Comparison of ENCODE assay signal across 10 cellular contexts in the genomic region with DNA sequence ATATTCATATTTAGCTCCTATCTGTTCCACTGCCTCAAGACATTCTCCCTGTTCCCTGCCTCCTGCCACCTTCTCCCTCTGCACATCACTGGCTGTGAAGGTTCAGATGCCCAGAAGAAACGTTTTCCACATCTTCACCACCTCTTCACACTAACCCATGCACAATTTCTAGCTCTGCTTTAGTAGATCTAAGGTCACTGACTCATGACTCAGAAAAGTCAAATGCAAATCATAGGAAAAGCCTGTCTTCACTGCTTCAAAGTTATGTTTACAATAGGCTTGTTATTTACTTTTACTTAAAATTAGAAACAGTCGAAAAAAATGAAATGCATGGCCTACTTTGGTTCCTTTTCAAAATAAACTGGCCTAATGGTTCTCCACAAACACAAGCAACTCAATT. TPM values are rescaled to one million over a fixed set of nuclear protein-coding genes. Genes with fewer than 3 reads are reported as not detected.
DNase-seq lines count a peak whose midpoint lies in the region; ATAC-seq, FAIRE-seq and TF ChIP-seq lines count a peak whose summit lies in the region.
"Had no signal": no experiment of that assay in that cellular context is flagged by ENCODE, and none has a peak within 500 bp of the region (broad histone marks: within the 10 kb centered on the region; RNA-seq: fewer than 3 reads in every experiment).

No MANE protein-coding gene starts in this region.

- peaks cover 6% of the 10 kb centered on the region for H4K20me1 ChIP-seq in osteoblast (ENCODE audit: insufficient read depth, low read length)

- H2AFZ ChIP-seq in osteoblast (ENCODE audit: low read length), result no peak overlapping the region

- H3K4me2 ChIP-seq in osteoblast (ENCODE audit: insufficient read depth, low read length), result peak overlapping the region; percentile 82

- H3K4me1 ChIP-seq in endodermal cell (ENCODE audit: control insufficient read depth, insufficient read depth, low read length) (peaks cover 3% of the 10 kb centered on the region), osteoblast (ENCODE audit: insufficient read depth, low read length) (peaks cover 22% of the 10 kb centered on the region)

- no peaks in the 10 kb centered on the region for H3K9me3 Mint-ChIP-seq in endodermal cell

- H3K27me3 ChIP-seq in endodermal cell (ENCODE audit: control insufficient read depth, insufficient read depth, low read length, poor library complexity, severe bottlenecking), result no peaks in the 10 kb centered on the region
- no peaks in the 10 kb centered on the region for H3K27me3 ChIP-seq in osteoblast (ENCODE audit: insufficient read depth, low read length)

- H3K36me3 ChIP-seq in endodermal cell (ENCODE audit: control insufficient read depth, insufficient read depth, low read length) (peaks cover 5% of the 10 kb centered on the region), osteoblast (ENCODE audit: insufficient read depth, low read length) (no peaks in the 10 kb centered on the region)
- H3K36me3 ChIP-seq: upper lobe of left lung had no signal

- peaks cover 13% of the 10 kb centered on the region for H3K4me1 Mint-ChIP-seq in endodermal cell

- DNase-seq in DMS53 (lab: John Stamatoyannopoulos, UW), result peak; percentile 45
- DNase-seq in LoVo (ENCODE audit: low spot score), result peak; percentile 35
- no peak for DNase-seq in endodermal cell
- DNase-seq in osteoblast (ENCODE audit: insufficient read length, low spot score, missing footprints), result peak; percentile 92
- DNase-seq in HTR-8/SVneo (ENCODE audit: insufficient read length, low spot score), result no peak
- DNase-seq in D341Med (ENCODE audit: low spot score), result no peak
- DNase-seq in activated T-cell treated with anti-CD3 and anti-CD28 coated beads, Interleukin-2, amount 50 U/mL, for 1 hour, result no peak

- H3K27me3 Mint-ChIP-seq in endodermal cell (ENCODE audit: insufficient read depth), result no peaks in the 10 kb centered on the region

- H3K27ac Mint-ChIP-seq in endodermal cell, result peak overlapping the region; percentile 48

- TF ChIP-seq CTCF in endodermal cell (conservative IDR thresholded peaks at IDR 0.05) (no peak), osteoblast (IDR thresholded peaks at IDR 0.05; ENCODE audit: extremely low read depth, low read depth, low read length) (no peak)

- H3K36me3 Mint-ChIP-seq in endodermal cell (ENCODE audit: low read depth), result peaks cover 14% of the 10 kb centered on the region

- no peak for FAIRE-seq in HTR-8/SVneo (lab: Jason Lieb, UNC)
- FAIRE-seq: frontal cortex had no signal

- no peak for ATAC-seq in HG03521 (IDR thresholded peaks at IDR 0.05; ENCODE audit: unreplicated experiment)

- WGBS in endodermal cell (ENCODE audit: insufficient coverage in 1 of 2, insufficient read length in 1 of 2), 2 experiments, result 81 to 100% methylated on average over 1 to 2 of the region's 2 CpGs

- H3K4me3 Mint-ChIP-seq in endodermal cell, result no peak overlapping the region

- peaks cover 68% of the 10 kb centered on the region for H3K79me2 ChIP-seq in osteoblast (ENCODE audit: insufficient read depth, low read length)

- H3K27ac ChIP-seq in endodermal cell (ENCODE audit: low read depth, low read length) (no peak overlapping the region), osteoblast (ENCODE audit: low read depth, low read length) (peak overlapping the region; percentile 70)

- peak overlapping the region; percentile 88 for H3K9ac ChIP-seq in endodermal cell (ENCODE audit: extremely low read depth, low read length, poor library complexity, severe bottlenecking)

- H3K9me3 ChIP-seq in endodermal cell (ENCODE audit: control insufficient read depth, low read length) (no peaks in the 10 kb centered on the region), osteoblast (ENCODE audit: low read depth, low read length) (no peaks in the 10 kb centered on the region)
- H3K9me3 ChIP-seq: upper lobe of left lung had no signal

- H3K4me3 ChIP-seq in endodermal cell (ENCODE audit: low read length), result peak overlapping the region; percentile 85
- no peak overlapping the region for H3K4me3 ChIP-seq in osteoblast (ENCODE audit: insufficient read depth, low read length)
- H3K4me3 ChIP-seq: upper lobe of left lung had no signal

RNA-seq across cellular contexts. Expression of a gene that starts 2.5 kb away (rescaled TPM):
- 100 to 1,000 TPM; 110 to 112 TPM for total RNA-seq in endodermal cell
- polyA plus RNA-seq in endodermal cell (2013, experiment 1 of 2), result 95.9 TPM
- 93.6 TPM for polyA plus RNA-seq in endodermal cell (2013, experiment 2 of 2)
- 45.6 and 50.1 TPM in 2 replicates for total RNA-seq in osteoblast

RNA-seq across cellular contexts. Expression of a gene that starts 39.4 kb away (rescaled TPM):
- total RNA-seq in endodermal cell, result 10 to 100 TPM; 15.1 to 24.8 TPM
- 12.9 TPM for polyA plus RNA-seq in endodermal cell (2013, experiment 1 of 2)
- 10.9 TPM for polyA plus RNA-seq in endodermal cell (2013, experiment 2 of 2)
- 40.9 and 44.2 TPM in 2 replicates for total RNA-seq in osteoblast

RNA-seq across cellular contexts. Expression of a gene that starts 41.1 kb away (rescaled TPM):
- total RNA-seq in endodermal cell (10 to 100 TPM; 37.7 to 42.2 TPM), osteoblast (13.8 and 14.1 TPM in 2 replicates)
- polyA plus RNA-seq in endodermal cell (2013, experiment 1 of 2), result 35.2 TPM
- polyA plus RNA-seq in endodermal cell (2013, experiment 2 of 2), result 35.6 TPM

Comparison
In these comparisons a context has a peak if more than half of its experiments do, and no peak if none do; other contexts are left out.
1. DNase-seq: peak in DMS53 (single experiment), LoVo (single experiment) and osteoblast (single experiment); none in endodermal cell (single experiment), HTR-8/SVneo (single experiment), D341Med (single experiment) and activated T-cell treated with anti-CD3 and anti-CD28 coated beads, Interleukin-2, amount 50 U/mL, for 1 hour (single experiment).